30 cellular contexts compared by ENCODE assay signal in the genomic region with DNA sequence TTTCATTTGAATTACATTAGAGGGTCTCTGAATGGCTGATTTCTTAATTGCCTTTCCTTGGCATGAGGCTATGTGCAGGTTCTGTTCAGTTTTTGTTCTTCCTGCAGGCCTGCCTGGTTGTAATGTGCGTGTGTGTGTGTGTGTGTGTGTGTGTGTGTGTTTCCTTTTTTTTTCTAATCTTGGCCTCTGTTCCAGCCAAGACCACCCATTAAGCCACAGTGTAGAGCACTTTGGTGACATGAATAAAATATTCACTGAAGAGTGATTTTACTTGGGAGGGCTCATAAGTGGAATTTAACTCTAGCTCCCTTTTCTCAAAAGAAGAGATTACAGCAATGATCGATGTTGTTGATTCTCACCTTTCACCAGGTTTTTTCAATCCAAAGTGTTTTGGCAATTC.
"Had no signal": no experiment of that assay in that cellular context is flagged by ENCODE, and none has a peak within 500 bp of the region (broad histone marks: within the 10 kb centered on the region; RNA-seq: fewer than 3 reads in every experiment).

No MANE protein-coding gene starts in this region.

- H3K36me3 ChIP-seq: ovary, right atrium auricular region, right lobe of liver, sigmoid colon, spleen, tibial artery, transverse colon, upper lobe of right lung, uterus had no signal

- DNase-seq: naive thymus-derived CD4-positive, alpha-beta T cell; natural killer cell; nephron progenitor cell; occipital lobe; ovary; posterior cingulate gyrus; psoas muscle; right lobe of liver; sigmoid colon; small intestine; spleen; stimulated activated CD4-positive, alpha-beta T cell treated with anti-CD3 and anti-CD28 coated beads, Interleukin-12 subunit alpha, Interleukin-12 subunit beta, amount 100 ng/mL, for 4 hours; stimulated activated CD4-positive, alpha-beta T cell treated with anti-CD3 and anti-CD28 coated beads, Interleukin-1b, Interleukin-23, amount 100 ng/mL, for 48 hours; stimulated activated CD4-positive, alpha-beta T cell treated with anti-CD3 and anti-CD28 coated beads, Interleukin-4, amount 100 ng/mL, for 1 hour; stimulated activated CD4-positive, alpha-beta T cell treated with anti-CD3 and anti-CD28 coated beads, Interleukin-4, amount 100 ng/mL, for 4 hours; stimulated activated CD8-positive, alpha-beta memory T cell treated with anti-CD3 and anti-CD28 coated beads, Interleukin-4, amount 100 ng/mL, for 48 hours; stimulated activated naive CD4-positive, alpha-beta T cell; stimulated activated naive CD8-positive, alpha-beta T cell treated with anti-CD3 and anti-CD28 coated beads, Interleukin-15, amount 100 ng/mL, for 72 hours; stimulated activated naive CD8-positive, alpha-beta T cell treated with anti-CD3 and anti-CD28 coated beads, Interleukin-15, Interleukin-2, amounts not matched to agents 100 U/mL and 50 U/mL, for 24 hours; substantia nigra; tibial artery; transverse colon; upper lobe of right lung; uterus had no signal

- H3K9me3 Mint-ChIP-seq: nephron progenitor cell; neural crest cell; stimulated activated memory B cell treated with anti-CD40 and anti-IgM and Interleukin-4, amounts not matched to agents 10 μg/mL and 1 μg/mL and 100 μg/mL, for 72 hours; stimulated activated naive CD8-positive, alpha-beta T cell treated with anti-CD3 and anti-CD28 coated beads, Interleukin-15, amount 100 ng/mL, for 72 hours; type B pancreatic cell had no signal

- H3K4me3 ChIP-seq: ovary, psoas muscle, right atrium auricular region, right lobe of liver, sigmoid colon, spleen, tibial artery, transverse colon, upper lobe of right lung, uterus had no signal

- H3K4me1 Mint-ChIP-seq: naive thymus-derived CD4-positive, alpha-beta T cell; natural killer cell; nephron progenitor cell; stimulated activated memory B cell treated with anti-CD40 and anti-IgM and Interleukin-4, amounts not matched to agents 10 μg/mL and 1 μg/mL and 100 μg/mL, for 72 hours; stimulated activated naive CD8-positive, alpha-beta T cell treated with anti-CD3 and anti-CD28 coated beads, Interleukin-15, amount 100 ng/mL, for 72 hours had no signal

- H3K9me3 ChIP-seq: ovary, psoas muscle, right atrium auricular region, right lobe of liver, sigmoid colon, spleen, tibial artery, transverse colon, upper lobe of right lung, uterus had no signal

- H3K4me3 Mint-ChIP-seq: naive thymus-derived CD4-positive, alpha-beta T cell; natural killer cell; nephron progenitor cell; neural crest cell; stimulated activated memory B cell treated with anti-CD40 and anti-IgM and Interleukin-4, amounts not matched to agents 10 μg/mL and 1 μg/mL and 100 μg/mL, for 72 hours; stimulated activated naive CD8-positive, alpha-beta T cell treated with anti-CD3 and anti-CD28 coated beads, Interleukin-15, amount 100 ng/mL, for 72 hours; type B pancreatic cell had no signal

- H3K27ac ChIP-seq: ovary, parathyroid adenoma, psoas muscle, right atrium auricular region, right lobe of liver, sigmoid colon, spleen, tibial artery, transverse colon, upper lobe of right lung, uterus had no signal

- H3K4me1 ChIP-seq: parathyroid adenoma, psoas muscle, right atrium auricular region, right lobe of liver, spleen, transverse colon, upper lobe of right lung, uterus had no signal

- H3K27me3 ChIP-seq: ovary, right atrium auricular region, right lobe of liver, sigmoid colon, spleen, tibial artery, transverse colon, upper lobe of right lung, uterus had no signal

- H3K27ac Mint-ChIP-seq: naive thymus-derived CD4-positive, alpha-beta T cell; natural killer cell; nephron progenitor cell; progenitor cell of endocrine pancreas; stimulated activated memory B cell treated with anti-CD40 and anti-IgM and Interleukin-4, amounts not matched to agents 10 μg/mL and 1 μg/mL and 100 μg/mL, for 72 hours; stimulated activated naive CD8-positive, alpha-beta T cell treated with anti-CD3 and anti-CD28 coated beads, Interleukin-15, amount 100 ng/mL, for 72 hours; type B pancreatic cell had no signal

- H3K36me3 Mint-ChIP-seq: naive thymus-derived CD4-positive, alpha-beta T cell; natural killer cell; stimulated activated memory B cell treated with anti-CD40 and anti-IgM and Interleukin-4, amounts not matched to agents 10 μg/mL and 1 μg/mL and 100 μg/mL, for 72 hours; type B pancreatic cell had no signal

- H3K27me3 Mint-ChIP-seq: stimulated activated memory B cell treated with anti-CD40 and anti-IgM and Interleukin-4, amounts not matched to agents 10 μg/mL and 1 μg/mL and 100 μg/mL, for 72 hours; stimulated activated naive CD8-positive, alpha-beta T cell treated with anti-CD3 and anti-CD28 coated beads, Interleukin-15, amount 100 ng/mL, for 72 hours; type B pancreatic cell had no signal
